ENCODE assay signal across 10 cellular contexts in genomic region chr11:118175031-118175531, GRCh38. TPM values are rescaled to one million over a fixed set of nuclear protein-coding genes. Genes with fewer than 3 reads are reported as not detected.
DNase-seq lines count a peak whose midpoint lies in the region; ATAC-seq and TF ChIP-seq lines count a peak whose summit lies in the region.
"Had no signal": no experiment of that assay in that cellular context is flagged by ENCODE, and none has a peak within 500 bp of the region (broad histone marks: within the 10 kb centered on the region; RNA-seq: fewer than 3 reads in every experiment).

No MANE protein-coding gene starts in this region.

- H3K4me1 Mint-ChIP-seq in CD14-positive monocyte (peaks cover 30% of the 10 kb centered on the region), mesothelial cell of epicardium (peaks cover 32% of the 10 kb centered on the region)

- H3K27ac Mint-ChIP-seq in CD14-positive monocyte, result peak overlapping the region in 1 of 7 donors; percentile 38
- H3K27ac Mint-ChIP-seq in mesothelial cell of epicardium, result peak overlapping the region; percentile 70

- peaks cover 6 to 15% (median 11%) of the 10 kb centered on the region in 3 donors for H3K27me3 Mint-ChIP-seq in CD14-positive monocyte (ENCODE audit: low read depth in 3 of 3)
- H3K27me3 Mint-ChIP-seq in mesothelial cell of epicardium (ENCODE audit: low read depth), result peaks cover 53% of the 10 kb centered on the region

- H3K36me3 Mint-ChIP-seq in CD14-positive monocyte, result no peaks in the 10 kb centered on the region
- H3K36me3 Mint-ChIP-seq in mesothelial cell of epicardium, result no peaks in the 10 kb centered on the region

- peak; percentile 16 for DNase-seq in CD14-positive monocyte (ENCODE audit: low spot score)
- DNase-seq in NCI-H2107 treated with DMSO at 0.1 percent for 48 hours (lab: John Stamatoyannopoulos, UW; ENCODE audit: unreplicated experiment), result peak; percentile 78
- peak; percentile 52 for DNase-seq in fibroblast of gingiva (ENCODE audit: low read depth)
- DNase-seq in mesothelial cell of epicardium (ENCODE audit: low spot score in 2 of 2, unreplicated experiment in 2 of 2), result no peak
- no peak for DNase-seq in NCI-H1417 treated with DMSO at 0.1 percent for 48 hours (lab: John Stamatoyannopoulos, UW)
- DNase-seq: activated naive CD4-positive, alpha-beta T cell treated with Interleukin-2 at 50 U/mL for 16 hours had no signal

- intact Hi-C loops in CD14-positive monocyte (cut with micrococcal nuclease), result no loop called here

- TF ChIP-seq CTCF in CD14-positive monocyte (IDR thresholded peaks at IDR 0.05) (no peak), mesothelial cell of epicardium (IDR thresholded peaks at IDR 0.05; ENCODE audit: unreplicated experiment) (no peak)

- ATAC-seq in HG03439 (IDR thresholded peaks at IDR 0.05; ENCODE audit: unreplicated experiment) (no peak), HG02642 (IDR thresholded peaks at IDR 0.05; ENCODE audit: poor library complexity, unreplicated experiment) (no peak), HG02970 (IDR thresholded peaks at IDR 0.05; ENCODE audit: low FRiP score, unreplicated experiment) (no peak)

- H3K4me3 Mint-ChIP-seq in CD14-positive monocyte (no peak overlapping the region), mesothelial cell of epicardium (peak overlapping the region; percentile 73)

- H3K9me3 Mint-ChIP-seq in CD14-positive monocyte (no peaks in the 10 kb centered on the region), mesothelial cell of epicardium (no peaks in the 10 kb centered on the region)

RNA-seq across cellular contexts. Expression of gene SCN2B, which starts 1.4 kb away (rescaled TPM):
- not detected for polyA plus RNA-seq in CD14-positive monocyte
- total RNA-seq in mesothelial cell of epicardium, result 2.3 to 2.5 TPM (median 2.4 TPM) in 3 replicates
- total RNA-seq: NCI-H460 had no signal

RNA-seq across cellular contexts. Expression of gene SCN4B, which starts 22.5 kb away (rescaled TPM):
- polyA plus RNA-seq in CD14-positive monocyte, result not detected
- 1.2 to 1.9 TPM (median 1.5 TPM) in 3 replicates for total RNA-seq in mesothelial cell of epicardium
- total RNA-seq: NCI-H460 had no signal

RNA-seq across cellular contexts. Expression of gene JAML, which starts 49.7 kb away (rescaled TPM):
- 100 to 1,000 TPM; 748 to 968 TPM for polyA plus RNA-seq in CD14-positive monocyte
- total RNA-seq in mesothelial cell of epicardium, result not detected in 3 replicates
- total RNA-seq: NCI-H460 had no signal

Comparison
In these comparisons a context has a peak if more than half of its experiments do, and no peak if none do; other contexts are left out.
1. DNase-seq: peak in CD14-positive monocyte (single experiment), NCI-H2107 treated with DMSO at 0.1 percent for 48 hours (single experiment) and fibroblast of gingiva (single experiment); none in mesothelial cell of epicardium (0 of 2) and NCI-H1417 treated with DMSO at 0.1 percent for 48 hours (single experiment).